ENCODE assay signal across 11 cellular contexts in the genomic region with DNA sequence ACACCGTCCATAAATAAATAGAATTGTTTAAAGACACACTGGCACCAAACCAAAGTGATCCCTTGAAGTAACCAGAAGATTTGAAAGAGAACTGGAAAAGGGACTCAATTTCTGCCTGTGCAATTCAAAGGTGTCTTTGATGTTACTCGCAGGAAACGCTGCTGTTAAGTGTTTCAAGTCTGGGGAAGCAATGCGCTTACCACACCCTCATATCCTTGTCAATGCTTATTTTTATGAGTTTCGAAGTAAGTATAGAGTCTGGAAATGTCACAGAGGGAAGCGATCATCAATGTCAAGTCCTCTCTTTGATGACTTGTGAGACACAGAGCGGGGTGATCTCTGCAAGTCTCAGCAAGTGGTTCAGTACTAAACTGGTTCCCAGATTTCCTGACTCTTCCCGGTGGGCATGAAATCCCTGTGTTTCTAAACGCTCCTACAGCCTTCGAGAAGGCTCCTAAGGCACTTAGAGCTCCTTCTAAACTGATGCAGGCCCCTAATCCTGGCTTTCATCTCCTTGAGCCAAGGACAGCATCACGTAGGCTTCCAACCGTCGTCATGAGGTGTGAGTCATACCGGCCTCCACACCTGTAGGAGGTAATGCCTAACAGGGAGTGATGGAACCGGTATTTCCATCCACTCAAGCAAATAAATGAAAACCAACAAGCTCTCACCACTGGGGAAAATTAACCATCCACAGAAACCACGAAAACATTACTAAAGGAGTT. TPM values are rescaled to one million over a fixed set of nuclear protein-coding genes. Genes with fewer than 3 reads are reported as not detected.
A peak's percentile ranks its signal among the peaks of the same experiment; 100 is the strongest.
DNase-seq lines count a peak whose midpoint lies in the region; ATAC-seq and TF ChIP-seq lines count a peak whose summit lies in the region.
"Had no signal": no experiment of that assay in that cellular context is flagged by ENCODE, and none has a peak within 500 bp of the region (broad histone marks: within the 10 kb centered on the region; RNA-seq: fewer than 3 reads in every experiment).

No MANE protein-coding gene starts in this region.

- DNase-seq in ELF-1 (ENCODE audit: low read depth, low spot score): peak; percentile 27
- no peak for DNase-seq in effector memory CD4-positive, alpha-beta T cell
- DNase-seq in stimulated activated CD4-positive, alpha-beta T cell treated with anti-CD3 and anti-CD28 coated beads, Interleukin-15, amount 100 ng/mL, for 48 hours (ENCODE audit: low read depth in 2 of 2): peak; percentile 26 to 45
- no peak for DNase-seq in WTC11 (ENCODE audit: low spot score)
- no peak for DNase-seq in OCI-M1 (lab: John Stamatoyannopoulos, UW)
- DNase-seq in thyroid gland: no peak
- no peak for DNase-seq in NCI-H2081 (lab: John Stamatoyannopoulos, UW)
- DNase-seq: kidney, occipital lobe had no signal

- no peaks in the 10 kb centered on the region for H3K27me3 ChIP-seq in effector memory CD4-positive, alpha-beta T cell (replicated peaks; ENCODE audit: control insufficient read depth, insufficient read depth, low read length, poor library complexity, severe bottlenecking)
- no peaks in the 10 kb centered on the region for H3K27me3 ChIP-seq in thyroid gland

- no peaks in the 10 kb centered on the region for H3K9me3 ChIP-seq in effector memory CD4-positive, alpha-beta T cell (ENCODE audit: control insufficient read depth, low read length)
- no peaks in the 10 kb centered on the region for H3K9me3 ChIP-seq in thyroid gland
- H3K9me3 ChIP-seq: Caco-2 had no signal

- H3K4me3 Mint-ChIP-seq in T-helper 1 cell treated with Interleukin-12 subunit alpha and Interleukin-12 subunit beta and Interleukin-4 antibody, amounts not matched to agents 30 μg/mL and 1 μg/mL, for 36 hours: no peak overlapping the region
- no peak overlapping the region for H3K4me3 Mint-ChIP-seq in WTC11

- POLR2A ChIA-PET in WTC11 (lab: Charles Lee): no interaction called here

- H3K36me3 ChIP-seq in effector memory CD4-positive, alpha-beta T cell (ENCODE audit: control insufficient read depth, insufficient read depth, low read length): no peaks in the 10 kb centered on the region
- no peaks in the 10 kb centered on the region for H3K36me3 ChIP-seq in thyroid gland

- H3K4me1 Mint-ChIP-seq in T-helper 1 cell treated with Interleukin-12 subunit alpha and Interleukin-12 subunit beta and Interleukin-4 antibody, amounts not matched to agents 30 μg/mL and 1 μg/mL, for 36 hours (ENCODE audit: low read depth): peaks cover 19% of the 10 kb centered on the region
- H3K4me1 Mint-ChIP-seq in WTC11: no peaks in the 10 kb centered on the region

- peaks cover 11% of the 10 kb centered on the region for H3K4me1 ChIP-seq in effector memory CD4-positive, alpha-beta T cell (ENCODE audit: control insufficient read depth, insufficient read depth, low read length, poor library complexity, severe bottlenecking)
- peaks cover 0 to under 1% of the 10 kb centered on the region in 2 donors for H3K4me1 ChIP-seq in thyroid gland
- H3K4me1 ChIP-seq: Caco-2 had no signal

- no peaks in the 10 kb centered on the region for H3K36me3 Mint-ChIP-seq in T-helper 1 cell treated with Interleukin-12 subunit alpha and Interleukin-12 subunit beta and Interleukin-4 antibody, amounts not matched to agents 30 μg/mL and 1 μg/mL, for 36 hours (ENCODE audit: low read depth)
- H3K36me3 Mint-ChIP-seq in WTC11: no peaks in the 10 kb centered on the region

- H3K27ac ChIP-seq in effector memory CD4-positive, alpha-beta T cell (ENCODE audit: insufficient read depth, low read length, poor library complexity, severe bottlenecking): no peak overlapping the region
- H3K27ac ChIP-seq in thyroid gland: no peak overlapping the region

- intact Hi-C loops in thyroid gland (cut with DNase I): no loop called here

- TF ChIP-seq CTCF in WTC11 (IDR thresholded peaks at IDR 0.05): no peak
- no peak for TF ChIP-seq CTCF in thyroid gland (IDR thresholded peaks at IDR 0.05)

- H3K9me3 Mint-ChIP-seq in T-helper 1 cell treated with Interleukin-12 subunit alpha and Interleukin-12 subunit beta and Interleukin-4 antibody, amounts not matched to agents 30 μg/mL and 1 μg/mL, for 36 hours: no peaks in the 10 kb centered on the region
- H3K9me3 Mint-ChIP-seq in WTC11: no peaks in the 10 kb centered on the region

- no peaks in the 10 kb centered on the region for H3K27me3 Mint-ChIP-seq in T-helper 1 cell treated with Interleukin-12 subunit alpha and Interleukin-12 subunit beta and Interleukin-4 antibody, amounts not matched to agents 30 μg/mL and 1 μg/mL, for 36 hours (ENCODE audit: low read depth)
- peaks cover 8% of the 10 kb centered on the region for H3K27me3 Mint-ChIP-seq in WTC11 (ENCODE audit: low read depth)

- H3K4me3 ChIP-seq in effector memory CD4-positive, alpha-beta T cell (ENCODE audit: insufficient read depth, low read depth, low read length, poor library complexity, severe bottlenecking): peak overlapping the region; percentile 5
- H3K4me3 ChIP-seq in thyroid gland (replicated peaks in 1 of 3): no peak overlapping the region

- CTCF ChIA-PET in WTC11 (lab: Charles Lee): interaction anchor here (1.1 kb wide), 1 partner anchor 10 kb away, joined by 6 read pairs; no protein-coding TSS in a partner anchor

- peak overlapping the region; percentile 67 for H3K27ac Mint-ChIP-seq in T-helper 1 cell treated with Interleukin-12 subunit alpha and Interleukin-12 subunit beta and Interleukin-4 antibody, amounts not matched to agents 30 μg/mL and 1 μg/mL, for 36 hours
- H3K27ac Mint-ChIP-seq in WTC11: no peak overlapping the region

- no peak for TF ChIP-seq POLR2A in thyroid gland (IDR thresholded peaks at IDR 0.05)

- WGBS in thyroid gland, 2 donors: 54 to 55% methylated on average over 16 of the region's 16 CpGs

- no peak for ATAC-seq in WTC11

TF ChIP-seq in WTC11, 78 proteins besides CTCF, POLR2A, EP300 and RAD21:
- TF ChIP-seq ATF1 (CRISPR knock-in tag; IDR thresholded peaks at IDR 0.05) (no peak), NFE2L1 (CRISPR knock-in tag; IDR thresholded peaks at IDR 0.05) (no peak), SOX15 (CRISPR knock-in tag; IDR thresholded peaks at IDR 0.05) (no peak), ZNF423 (CRISPR knock-in tag; IDR thresholded peaks at IDR 0.05) (no peak), IRF2 (CRISPR knock-in tag; IDR thresholded peaks at IDR 0.05; ENCODE audit: borderline replicate concordance, low read depth) (no peak), NFYB (CRISPR knock-in tag; conservative IDR thresholded peaks at IDR 0.05; ENCODE audit: low read depth) (no peak), CREB1 (CRISPR knock-in tag; IDR thresholded peaks at IDR 0.05) (no peak), ZBTB21 (CRISPR knock-in tag; IDR thresholded peaks at IDR 0.05; ENCODE audit: borderline replicate concordance) (no peak)
- TF ChIP-seq, protein P1, sequence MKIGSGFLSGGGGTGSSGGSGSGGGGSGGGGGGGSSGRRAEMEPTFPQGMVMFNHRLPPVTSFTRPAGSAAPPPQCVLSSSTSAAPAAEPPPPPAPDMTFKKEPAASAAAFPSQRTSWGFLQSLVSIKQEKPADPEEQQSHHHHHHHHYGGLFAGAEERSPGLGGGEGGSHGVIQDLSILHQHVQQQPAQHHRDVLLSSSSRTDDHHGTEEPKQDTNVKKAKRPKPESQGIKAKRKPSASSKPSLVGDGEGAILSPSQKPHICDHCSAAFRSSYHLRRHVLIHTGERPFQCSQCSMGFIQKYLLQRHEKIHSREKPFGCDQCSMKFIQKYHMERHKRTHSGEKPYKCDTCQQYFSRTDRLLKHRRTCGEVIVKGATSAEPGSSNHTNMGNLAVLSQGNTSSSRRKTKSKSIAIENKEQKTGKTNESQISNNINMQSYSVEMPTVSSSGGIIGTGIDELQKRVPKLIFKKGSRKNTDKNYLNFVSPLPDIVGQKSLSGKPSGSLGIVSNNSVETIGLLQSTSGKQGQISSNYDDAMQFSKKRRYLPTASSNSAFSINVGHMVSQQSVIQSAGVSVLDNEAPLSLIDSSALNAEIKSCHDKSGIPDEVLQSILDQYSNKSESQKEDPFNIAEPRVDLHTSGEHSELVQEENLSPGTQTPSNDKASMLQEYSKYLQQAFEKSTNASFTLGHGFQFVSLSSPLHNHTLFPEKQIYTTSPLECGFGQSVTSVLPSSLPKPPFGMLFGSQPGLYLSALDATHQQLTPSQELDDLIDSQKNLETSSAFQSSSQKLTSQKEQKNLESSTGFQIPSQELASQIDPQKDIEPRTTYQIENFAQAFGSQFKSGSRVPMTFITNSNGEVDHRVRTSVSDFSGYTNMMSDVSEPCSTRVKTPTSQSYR (CRISPR knock-in tag; IDR thresholded peaks at IDR 0.05): no peak
- TF ChIP-seq, protein P2, sequence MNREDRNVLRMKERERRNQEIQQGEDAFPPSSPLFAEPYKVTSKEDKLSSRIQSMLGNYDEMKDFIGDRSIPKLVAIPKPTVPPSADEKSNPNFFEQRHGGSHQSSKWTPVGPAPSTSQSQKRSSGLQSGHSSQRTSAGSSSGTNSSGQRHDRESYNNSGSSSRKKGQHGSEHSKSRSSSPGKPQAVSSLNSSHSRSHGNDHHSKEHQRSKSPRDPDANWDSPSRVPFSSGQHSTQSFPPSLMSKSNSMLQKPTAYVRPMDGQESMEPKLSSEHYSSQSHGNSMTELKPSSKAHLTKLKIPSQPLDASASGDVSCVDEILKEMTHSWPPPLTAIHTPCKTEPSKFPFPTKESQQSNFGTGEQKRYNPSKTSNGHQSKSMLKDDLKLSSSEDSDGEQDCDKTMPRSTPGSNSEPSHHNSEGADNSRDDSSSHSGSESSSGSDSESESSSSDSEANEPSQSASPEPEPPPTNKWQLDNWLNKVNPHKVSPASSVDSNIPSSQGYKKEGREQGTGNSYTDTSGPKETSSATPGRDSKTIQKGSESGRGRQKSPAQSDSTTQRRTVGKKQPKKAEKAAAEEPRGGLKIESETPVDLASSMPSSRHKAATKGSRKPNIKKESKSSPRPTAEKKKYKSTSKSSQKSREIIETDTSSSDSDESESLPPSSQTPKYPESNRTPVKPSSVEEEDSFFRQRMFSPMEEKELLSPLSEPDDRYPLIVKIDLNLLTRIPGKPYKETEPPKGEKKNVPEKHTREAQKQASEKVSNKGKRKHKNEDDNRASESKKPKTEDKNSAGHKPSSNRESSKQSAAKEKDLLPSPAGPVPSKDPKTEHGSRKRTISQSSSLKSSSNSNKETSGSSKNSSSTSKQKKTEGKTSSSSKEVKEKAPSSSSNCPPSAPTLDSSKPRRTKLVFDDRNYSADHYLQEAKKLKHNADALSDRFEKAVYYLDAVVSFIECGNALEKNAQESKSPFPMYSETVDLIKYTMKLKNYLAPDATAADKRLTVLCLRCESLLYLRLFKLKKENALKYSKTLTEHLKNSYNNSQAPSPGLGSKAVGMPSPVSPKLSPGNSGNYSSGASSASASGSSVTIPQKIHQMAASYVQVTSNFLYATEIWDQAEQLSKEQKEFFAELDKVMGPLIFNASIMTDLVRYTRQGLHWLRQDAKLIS (CRISPR knock-in tag; IDR thresholded peaks at IDR 0.05; ENCODE audit: borderline replicate concordance): no peak

RNA-seq across cellular contexts. Expression of a gene that starts 22.8 kb away (rescaled TPM):
- total RNA-seq in WTC11 (2021) (15.0 to 21.9 TPM (median 19.6 TPM) in 3 replicates), thyroid gland (10 to 100 TPM; 12.6 to 17.9 (median 15.5) TPM)

RNA-seq across cellular contexts. Expression of a gene that starts 48.0 kb away (rescaled TPM):
- total RNA-seq in WTC11 (2021) (not detected in 3 replicates), thyroid gland (not detected)
- total RNA-seq: Caco-2, kidney, occipital lobe had no signal

Comparison
In these comparisons a context has a peak if more than half of its experiments do, and no peak if none do; other contexts are left out.
1. DNase-seq: peak in ELF-1 (single experiment) and stimulated activated CD4-positive, alpha-beta T cell treated with anti-CD3 and anti-CD28 coated beads, Interleukin-15, amount 100 ng/mL, for 48 hours (2 of 2); none in effector memory CD4-positive, alpha-beta T cell (0 of 3), WTC11 (single experiment), OCI-M1 (single experiment), thyroid gland (0 of 2) and NCI-H2081 (0 of 2).